Comparison of ENCODE assay signal across 11 cellular contexts in genomic region chr16:84553873-84554399, GRCh38. TPM values are rescaled to one million over a fixed set of nuclear protein-coding genes. Genes with fewer than 3 reads are reported as not detected.
DNase-seq lines count a peak whose midpoint lies in the region; ATAC-seq, FAIRE-seq and TF ChIP-seq lines count a peak whose summit lies in the region.
"Had no signal": no experiment of that assay in that cellular context is flagged by ENCODE, and none has a peak within 500 bp of the region (broad histone marks: within the 10 kb centered on the region; RNA-seq: fewer than 3 reads in every experiment).

No MANE protein-coding gene starts in this region.

- H3K4me1 Mint-ChIP-seq in stimulated activated effector memory CD8-positive, alpha-beta T cell treated with anti-CD3 and anti-CD28 coated beads, Interleukin-12 subunit alpha, Interleukin-12 subunit beta, amount 100 ng/mL, for 72 hours, result peaks cover 50% of the 10 kb centered on the region

- intact Hi-C loops in OCI-LY7 (cut with micrococcal nuclease; ENCODE audit: unreplicated experiment), result no loop called here

- peak; percentile 14 for DNase-seq in OCI-LY7 (ENCODE audit: low spot score)
- DNase-seq in activated CD8-positive, alpha-beta memory T cell treated with anti-CD3 and anti-CD28 coated beads, Interleukin-2, amount 50 U/mL, for 4 hours, result peak; percentile 34
- peak; percentile 4 to 49 (median 35) for DNase-seq in effector memory CD4-positive, alpha-beta T cell
- peak in 1 of 2 donors; percentile 69 for DNase-seq in stimulated activated effector memory CD8-positive, alpha-beta T cell treated with anti-CD3 and anti-CD28 coated beads, Interleukin-12 subunit alpha, Interleukin-12 subunit beta, amount 100 ng/mL, for 72 hours (ENCODE audit: low spot score in 2 of 2)
- no peak for DNase-seq in frontal cortex (ENCODE audit: low spot score in 2 of 2)
- no peak for DNase-seq in DMS79 treated with DMSO at 0.1 percent for 48 hours (lab: John Stamatoyannopoulos, UW)
- DNase-seq in pons (ENCODE audit: low spot score), result no peak
- DNase-seq: cortex of kidney, Karpas-422 had no signal

- FAIRE-seq in frontal cortex (lab: Jason Lieb, UNC), result no peak
- FAIRE-seq: GM12891 had no signal

- CTCF ChIA-PET in OCI-LY7 (lab: Charles Lee; ENCODE audit: unreplicated experiment), result no interaction called here

- peak overlapping the region; percentile 85 for H3K27ac Mint-ChIP-seq in stimulated activated effector memory CD8-positive, alpha-beta T cell treated with anti-CD3 and anti-CD28 coated beads, Interleukin-12 subunit alpha, Interleukin-12 subunit beta, amount 100 ng/mL, for 72 hours

- H3K9me3 ChIP-seq in OCI-LY7 (ENCODE audit: low read length), result no peaks in the 10 kb centered on the region
- no peaks in the 10 kb centered on the region for H3K9me3 ChIP-seq in effector memory CD4-positive, alpha-beta T cell (ENCODE audit: control insufficient read depth, low read length)
- H3K9me3 ChIP-seq: gastroesophageal sphincter had no signal

- H3K36me3 ChIP-seq in OCI-LY7 (ENCODE audit: insufficient read depth, low read length), result no peaks in the 10 kb centered on the region
- H3K36me3 ChIP-seq in effector memory CD4-positive, alpha-beta T cell (ENCODE audit: control insufficient read depth, insufficient read depth, low read length), result no peaks in the 10 kb centered on the region
- H3K36me3 ChIP-seq: gastroesophageal sphincter had no signal

- H3K4me3 Mint-ChIP-seq in stimulated activated effector memory CD8-positive, alpha-beta T cell treated with anti-CD3 and anti-CD28 coated beads, Interleukin-12 subunit alpha, Interleukin-12 subunit beta, amount 100 ng/mL, for 72 hours, result peak overlapping the region; percentile 83

- no TSS peak for BruUV-seq in OCI-LY7 (replicated peaks; lab: Mats Ljungman, UMichigan)

- H3K9me3 Mint-ChIP-seq in stimulated activated effector memory CD8-positive, alpha-beta T cell treated with anti-CD3 and anti-CD28 coated beads, Interleukin-12 subunit alpha, Interleukin-12 subunit beta, amount 100 ng/mL, for 72 hours, result no peaks in the 10 kb centered on the region

- H3K36me3 Mint-ChIP-seq in stimulated activated effector memory CD8-positive, alpha-beta T cell treated with anti-CD3 and anti-CD28 coated beads, Interleukin-12 subunit alpha, Interleukin-12 subunit beta, amount 100 ng/mL, for 72 hours, result peaks cover 37% of the 10 kb centered on the region

- no peak overlapping the region for H2AFZ ChIP-seq in OCI-LY7 (ENCODE audit: low read length)

- peaks cover 17% of the 10 kb centered on the region for H3K4me1 ChIP-seq in OCI-LY7 (ENCODE audit: insufficient read depth, low read length, poor library complexity, severe bottlenecking)
- peaks cover 42% of the 10 kb centered on the region for H3K4me1 ChIP-seq in effector memory CD4-positive, alpha-beta T cell (ENCODE audit: control insufficient read depth, insufficient read depth, low read length, poor library complexity, severe bottlenecking)

- no peak overlapping the region for H3K4me3 ChIP-seq in OCI-LY7 (ENCODE audit: low read depth, low read length, poor library complexity, severe bottlenecking)
- H3K4me3 ChIP-seq in effector memory CD4-positive, alpha-beta T cell (ENCODE audit: insufficient read depth, low read depth, low read length, poor library complexity, severe bottlenecking), result peak overlapping the region; percentile 48
- H3K4me3 ChIP-seq: gastroesophageal sphincter had no signal

- H3K4me2 ChIP-seq in OCI-LY7 (ENCODE audit: low read length), result no peak overlapping the region

- H3K79me2 ChIP-seq in OCI-LY7 (ENCODE audit: insufficient read depth, low read depth, low read length), result no peaks in the 10 kb centered on the region

- TF ChIP-seq CTCF in OCI-LY7 (conservative IDR thresholded peaks at IDR 0.05; ENCODE audit: low read length), result no peak

- POLR2A ChIA-PET in OCI-LY7 (lab: Charles Lee), result interaction anchor here (0.7 kb wide), 1 partner anchor 11 kb away, joined by 4 read pairs; no protein-coding TSS in a partner anchor

- H3K27ac ChIP-seq in OCI-LY7 (ENCODE audit: low read depth, low read length, poor library complexity, severe bottlenecking), result no peak overlapping the region
- H3K27ac ChIP-seq in effector memory CD4-positive, alpha-beta T cell (ENCODE audit: insufficient read depth, low read length, poor library complexity, severe bottlenecking), result peak overlapping the region; percentile 65
- H3K27ac ChIP-seq: gastroesophageal sphincter had no signal

- no peaks in the 10 kb centered on the region for H3K9me2 ChIP-seq in OCI-LY7 (ENCODE audit: insufficient read depth, low read length)

- ATAC-seq in stimulated activated effector memory CD8-positive, alpha-beta T cell treated with anti-CD3 and anti-CD28 coated beads, Interleukin-12 subunit alpha, Interleukin-12 subunit beta, amount 100 ng/mL, for 72 hours, result peak; percentile 57
- ATAC-seq: gastroesophageal sphincter had no signal

- no peaks in the 10 kb centered on the region for H3K27me3 ChIP-seq in effector memory CD4-positive, alpha-beta T cell (replicated peaks; ENCODE audit: control insufficient read depth, insufficient read depth, low read length, poor library complexity, severe bottlenecking)

- no peaks in the 10 kb centered on the region for H4K20me1 ChIP-seq in OCI-LY7 (ENCODE audit: insufficient read depth, low read length)

RNA-seq across cellular contexts. Expression of gene MEAK7, which starts 49.5 kb away (rescaled TPM):
- 9.6 and 12.0 TPM in 2 replicates for total RNA-seq in OCI-LY7 (2014; rRNA removed; shearing (Covaris generic))
- total RNA-seq in OCI-LY7 (2022), result 20.5 and 23.3 TPM in 2 replicates
- 8.2 TPM for total RNA-seq in frontal cortex

Comparison
In these comparisons a context has a peak if more than half of its experiments do, and no peak if none do; other contexts are left out.
1. DNase-seq: peak in OCI-LY7 (single experiment), activated CD8-positive, alpha-beta memory T cell treated with anti-CD3 and anti-CD28 coated beads, Interleukin-2, amount 50 U/mL, for 4 hours (single experiment) and effector memory CD4-positive, alpha-beta T cell (3 of 3); none in frontal cortex (0 of 2), DMS79 treated with DMSO at 0.1 percent for 48 hours (single experiment) and pons (single experiment).